15 cellular contexts compared by ENCODE assay signal in genomic region chr9:19782005-19782404, GRCh38. TPM values are rescaled to one million over a fixed set of nuclear protein-coding genes. Genes with fewer than 3 reads are reported as not detected.
DNase-seq lines count a peak whose midpoint lies in the region; ATAC-seq, FAIRE-seq and TF ChIP-seq lines count a peak whose summit lies in the region.
"Had no signal": no experiment of that assay in that cellular context is flagged by ENCODE, and none has a peak within 500 bp of the region (broad histone marks: within the 10 kb centered on the region; RNA-seq: fewer than 3 reads in every experiment).

No MANE protein-coding gene starts in this region.

- H3F3A ChIP-seq in PC-3 (ENCODE audit: low read length, unreplicated experiment) = no peaks in the 10 kb centered on the region

- H4K20me1 ChIP-seq in PC-3 (ENCODE audit: low read length) (no peaks in the 10 kb centered on the region), endothelial cell of umbilical vein (replicated peaks; ENCODE audit: control insufficient read depth, extremely low read depth, insufficient read depth, low read length) (no peaks in the 10 kb centered on the region)

- peaks cover 20% of the 10 kb centered on the region for H3K27me3 ChIP-seq in PC-3 (ENCODE audit: low read length)
- H3K27me3 ChIP-seq in endothelial cell of umbilical vein (ENCODE audit: control insufficient read depth in 2 of 2, insufficient read depth in 2 of 2, low read length in 2 of 2) = peaks cover 2% of the 10 kb centered on the region in 2 experiments

- H3K4me2 ChIP-seq in PC-3 (ENCODE audit: low read length) = no peak overlapping the region
- H3K4me2 ChIP-seq in endothelial cell of umbilical vein (ENCODE audit: insufficient read depth, low read length) = no peak overlapping the region
- H3K4me2 ChIP-seq: PC-9 had no signal

- H3K9ac ChIP-seq in PC-3 (ENCODE audit: low read length) = no peak overlapping the region
- no peak overlapping the region for H3K9ac ChIP-seq in endothelial cell of umbilical vein (replicated peaks; ENCODE audit: extremely low read depth, insufficient read depth, low read length)

- H2AFZ ChIP-seq in PC-3 (ENCODE audit: low read length) (no peak overlapping the region), endothelial cell of umbilical vein (ENCODE audit: low read depth, low read length) (no peak overlapping the region)
- H2AFZ ChIP-seq: PC-9 had no signal

- POLR2A ChIA-PET in PC-3 (lab: Charles Lee; ENCODE audit: unreplicated experiment) (no interaction called here), endothelial cell of umbilical vein (lab: Charles Lee) (no interaction called here)

- H3K4me3 ChIP-seq in PC-3 (ENCODE audit: low read length) (no peak overlapping the region), endothelial cell of umbilical vein (replicated peaks in 1 of 3; ENCODE audit: insufficient read depth in 1 of 3, low read depth in 1 of 3, low read length in 3 of 3) (no peak overlapping the region)
- H3K4me3 ChIP-seq: esophagus squamous epithelium, PC-9 had no signal

- DNase-seq in NOMO-1 treated with DMSO at 0.1 percent for 48 hours (lab: John Stamatoyannopoulos, UW; ENCODE audit: unreplicated experiment) (peak; percentile 2), NOMO-1 treated with dmso at 0.1 percent for 144 hours (lab: John Stamatoyannopoulos, UW; ENCODE audit: unreplicated experiment) (no peak), PC-3 (peak; percentile 12), endothelial cell of umbilical vein (ENCODE audit: low read depth, low spot score) (peak; percentile 6), retina (peak; percentile 33), NCI-H510A (lab: John Stamatoyannopoulos, UW) (no peak)
- DNase-seq in stimulated activated CD8-positive, alpha-beta memory T cell treated with anti-CD3 and anti-CD28 coated beads, Interleukin-4, amount 100 ng/mL, for 48 hours = no peak
- no peak for DNase-seq in activated T-helper 1 cell treated with anti-CD3 and anti-CD28 coated beads, Interleukin-12 subunit alpha, Interleukin-12 subunit beta, Interleukin-2, Interleukin-4 antibody, amounts not matched to agents 30 ng/mL and 10 ng/mL and 1 ng/mL, durations not matched to agents 14 hours and 24 hours and 36 hours (ENCODE audit: low spot score)
- DNase-seq: DMS153; esophagus squamous epithelium; kidney glomerular epithelial cell; NCI-H1930; PC-9; stimulated activated naive B cell treated with anti-CD40 and anti-IgM and Interleukin-4, amounts not matched to agents 10 μg/mL and 1 μg/mL and 100 μg/mL, for 72 hours had no signal

- TF ChIP-seq POLR2A in endothelial cell of umbilical vein (IDR thresholded peaks at IDR 0.05; ENCODE audit: low read depth, low read length) = no peak

- no peaks in the 10 kb centered on the region for H3K9me3 Mint-ChIP-seq in activated T-helper 1 cell treated with anti-CD3 and anti-CD28 coated beads, Interleukin-12 subunit alpha, Interleukin-12 subunit beta, Interleukin-2, Interleukin-4 antibody, amounts not matched to agents 30 ng/mL and 10 ng/mL and 1 ng/mL, durations not matched to agents 14 hours and 24 hours and 36 hours

- FAIRE-seq in endothelial cell of umbilical vein (lab: Jason Lieb, UNC) = peak; percentile 52
- FAIRE-seq: A204.1 had no signal

- dilution Hi-C loops in endothelial cell of umbilical vein (cut with MboI; ENCODE audit: extremely low pct_ligation_motif_present, low sequenced_read_pairs) = no loop called here

- H3K36me3 ChIP-seq in PC-3 (ENCODE audit: low read depth, low read length) = no peaks in the 10 kb centered on the region
- H3K36me3 ChIP-seq in endothelial cell of umbilical vein (ENCODE audit: control insufficient read depth in 2 of 2, extremely low read depth in 1 of 2, insufficient read depth in 2 of 2, low read length in 2 of 2) = no peaks in the 10 kb centered on the region
- H3K36me3 ChIP-seq: esophagus squamous epithelium had no signal

- no peaks in the 10 kb centered on the region for H3K4me1 Mint-ChIP-seq in activated T-helper 1 cell treated with anti-CD3 and anti-CD28 coated beads, Interleukin-12 subunit alpha, Interleukin-12 subunit beta, Interleukin-2, Interleukin-4 antibody, amounts not matched to agents 30 ng/mL and 10 ng/mL and 1 ng/mL, durations not matched to agents 14 hours and 24 hours and 36 hours (ENCODE audit: low read depth)
- H3K4me1 Mint-ChIP-seq: stimulated activated naive B cell treated with anti-CD40 and anti-IgM and Interleukin-4, amounts not matched to agents 10 μg/mL and 1 μg/mL and 100 μg/mL, for 72 hours had no signal

- TF ChIP-seq CTCF in PC-3 (conservative IDR thresholded peaks at IDR 0.05; ENCODE audit: low read depth, low read length) (no peak), endothelial cell of umbilical vein (IDR thresholded peaks at IDR 0.05; ENCODE audit: extremely low read depth in 1 of 2, insufficient read depth in 1 of 2, low read depth in 1 of 2, low read length in 2 of 2) (no peak)

- no peak overlapping the region for H3K27ac ChIP-seq in PC-3 (ENCODE audit: low read length)
- H3K27ac ChIP-seq in endothelial cell of umbilical vein (ENCODE audit: insufficient read depth, low read depth, low read length) = no peak overlapping the region
- H3K27ac ChIP-seq: esophagus squamous epithelium, PC-9 had no signal

- H3K79me2 ChIP-seq in PC-3 (ENCODE audit: low read length) = no peaks in the 10 kb centered on the region
- H3K79me2 ChIP-seq in endothelial cell of umbilical vein (ENCODE audit: control insufficient read depth, insufficient read depth, low read length) = no peaks in the 10 kb centered on the region

- no peak for ATAC-seq in PC-3
- ATAC-seq: stimulated activated naive B cell treated with anti-CD40 and anti-IgM and Interleukin-4, amounts not matched to agents 10 μg/mL and 1 μg/mL and 100 μg/mL, for 72 hours had no signal

- H3K36me3 Mint-ChIP-seq in activated T-helper 1 cell treated with anti-CD3 and anti-CD28 coated beads, Interleukin-12 subunit alpha, Interleukin-12 subunit beta, Interleukin-2, Interleukin-4 antibody, amounts not matched to agents 30 ng/mL and 10 ng/mL and 1 ng/mL, durations not matched to agents 14 hours and 24 hours and 36 hours (ENCODE audit: low read depth) = no peaks in the 10 kb centered on the region
- H3K36me3 Mint-ChIP-seq: stimulated activated naive B cell treated with anti-CD40 and anti-IgM and Interleukin-4, amounts not matched to agents 10 μg/mL and 1 μg/mL and 100 μg/mL, for 72 hours had no signal

- no TSS peak for BruUV-seq in PC-3 (replicated peaks; lab: Mats Ljungman, UMichigan)
- BruUV-seq in endothelial cell of umbilical vein (replicated peaks; lab: Mats Ljungman, UMichigan) = no TSS peak

- H3K4me1 ChIP-seq in PC-3 (ENCODE audit: insufficient read depth, low read length) (no peaks in the 10 kb centered on the region), endothelial cell of umbilical vein (ENCODE audit: control insufficient read depth, extremely low read depth, insufficient read depth, low read length) (no peaks in the 10 kb centered on the region)
- H3K4me1 ChIP-seq: esophagus squamous epithelium had no signal

- no peaks in the 10 kb centered on the region for H3K9me3 ChIP-seq in PC-3 (ENCODE audit: low read length)
- H3K9me3 ChIP-seq in endothelial cell of umbilical vein (replicated peaks; ENCODE audit: control insufficient read depth, insufficient read depth, low read length) = no peaks in the 10 kb centered on the region
- H3K9me3 ChIP-seq: esophagus squamous epithelium had no signal

- H3K9me2 ChIP-seq in PC-3 (replicated peaks; ENCODE audit: low read length) = no peaks in the 10 kb centered on the region

- no peak overlapping the region for H3K27ac Mint-ChIP-seq in activated T-helper 1 cell treated with anti-CD3 and anti-CD28 coated beads, Interleukin-12 subunit alpha, Interleukin-12 subunit beta, Interleukin-2, Interleukin-4 antibody, amounts not matched to agents 30 ng/mL and 10 ng/mL and 1 ng/mL, durations not matched to agents 14 hours and 24 hours and 36 hours
- H3K27ac Mint-ChIP-seq: stimulated activated naive B cell treated with anti-CD40 and anti-IgM and Interleukin-4, amounts not matched to agents 10 μg/mL and 1 μg/mL and 100 μg/mL, for 72 hours had no signal

- intact Hi-C loops in PC-3 (cut with micrococcal nuclease) = no loop called here
- intact Hi-C loops in endothelial cell of umbilical vein (cut with micrococcal nuclease) = no loop called here
- intact Hi-C loops in activated T-helper 1 cell treated with anti-CD3 and anti-CD28 coated beads, Interleukin-12 subunit alpha, Interleukin-12 subunit beta, Interleukin-2, Interleukin-4 antibody, amounts not matched to agents 30 ng/mL and 10 ng/mL and 1 ng/mL, durations not matched to agents 14 hours and 24 hours and 36 hours (cut with micrococcal nuclease) = no loop called here

- CTCF ChIA-PET in PC-3 (lab: Charles Lee) (no interaction called here), endothelial cell of umbilical vein (lab: Charles Lee) (interaction anchor here (0.8 to 1.2 kb wide), 2 partner anchors 10 to 26 kb away, joined by 3 read pairs; no protein-coding TSS in a partner anchor)

- no peaks in the 10 kb centered on the region for H3K9me1 ChIP-seq in endothelial cell of umbilical vein (replicated peaks; ENCODE audit: control insufficient read depth, extremely low read depth, insufficient read depth, low read length)

- H3K4me3 Mint-ChIP-seq in activated T-helper 1 cell treated with anti-CD3 and anti-CD28 coated beads, Interleukin-12 subunit alpha, Interleukin-12 subunit beta, Interleukin-2, Interleukin-4 antibody, amounts not matched to agents 30 ng/mL and 10 ng/mL and 1 ng/mL, durations not matched to agents 14 hours and 24 hours and 36 hours = no peak overlapping the region
- H3K4me3 Mint-ChIP-seq: stimulated activated naive B cell treated with anti-CD40 and anti-IgM and Interleukin-4, amounts not matched to agents 10 μg/mL and 1 μg/mL and 100 μg/mL, for 72 hours had no signal

- H3K27me3 Mint-ChIP-seq in activated T-helper 1 cell treated with anti-CD3 and anti-CD28 coated beads, Interleukin-12 subunit alpha, Interleukin-12 subunit beta, Interleukin-2, Interleukin-4 antibody, amounts not matched to agents 30 ng/mL and 10 ng/mL and 1 ng/mL, durations not matched to agents 14 hours and 24 hours and 36 hours (ENCODE audit: insufficient read depth) = peaks cover 17% of the 10 kb centered on the region

RNA-seq across cellular contexts. Expression of gene SLC24A2, which starts 6.8 kb away (rescaled TPM):
- total RNA-seq in PC-3 (2014; rRNA removed) (not detected in 2 replicates), endothelial cell of umbilical vein (not detected in 2 replicates)
- not detected in 2 replicates for polyA plus RNA-seq in endothelial cell of umbilical vein
- polyA plus RNA-seq in endothelial cell of umbilical vein (2011; cell fraction: cytosol; rRNA removed) = not detected in 2 replicates
- not detected in 2 replicates for polyA plus RNA-seq in endothelial cell of umbilical vein (2011; cell fraction: nucleus; rRNA removed)
- not detected in 2 replicates for polyA plus RNA-seq in endothelial cell of umbilical vein (2012)
- polyA minus RNA-seq in endothelial cell of umbilical vein = not detected in 2 replicates
- polyA minus RNA-seq in endothelial cell of umbilical vein (2011; cell fraction: cytosol; rRNA and poly(A)+ RNA removed) = not detected
- polyA minus RNA-seq in endothelial cell of umbilical vein (2011; cell fraction: nucleus; rRNA and poly(A)+ RNA removed) = not detected in 2 replicates
- total RNA-seq in activated T-helper 1 cell treated with anti-CD3 and anti-CD28 coated beads, Interleukin-12 subunit alpha, Interleukin-12 subunit beta, Interleukin-2, Interleukin-4 antibody, amounts not matched to agents 30 ng/mL and 10 ng/mL and 1 ng/mL, durations not matched to agents 14 hours and 24 hours and 36 hours = not detected in 2 replicates
- total RNA-seq: esophagus squamous epithelium, PC-9 had no signal

Comparison
In these comparisons a context has a peak if more than half of its experiments do, and no peak if none do; other contexts are left out.
1. DNase-seq: peak in NOMO-1 treated with DMSO at 0.1 percent for 48 hours (single experiment), PC-3 (single experiment), endothelial cell of umbilical vein (single experiment) and retina (single experiment); none in NOMO-1 treated with dmso at 0.1 percent for 144 hours (single experiment), stimulated activated CD8-positive, alpha-beta memory T cell treated with anti-CD3 and anti-CD28 coated beads, Interleukin-4, amount 100 ng/mL, for 48 hours (single experiment), activated T-helper 1 cell treated with anti-CD3 and anti-CD28 coated beads, Interleukin-12 subunit alpha, Interleukin-12 subunit beta, Interleukin-2, Interleukin-4 antibody, amounts not matched to agents 30 ng/mL and 10 ng/mL and 1 ng/mL, durations not matched to agents 14 hours and 24 hours and 36 hours (single experiment) and NCI-H510A (single experiment).